17 cellular contexts compared by ENCODE assay signal in genomic region chr11:28649922-28650321, GRCh38.
DNase-seq lines count a peak whose midpoint lies in the region; ATAC-seq and TF ChIP-seq lines count a peak whose summit lies in the region.
"Had no signal": no experiment of that assay in that cellular context is flagged by ENCODE, and none has a peak within 500 bp of the region (broad histone marks: within the 10 kb centered on the region; RNA-seq: fewer than 3 reads in every experiment).

No MANE protein-coding gene starts in this region.

- no peak for TF ChIP-seq POLR2A in spleen (IDR thresholded peaks at IDR 0.05)

- H3K9me3 ChIP-seq in mammary epithelial cell (replicated peaks; ENCODE audit: insufficient read depth, low read length) (peaks cover 4% of the 10 kb centered on the region), spleen (peaks cover 0 to 14% (median 5%) of the 10 kb centered on the region in 8 donors)

- in situ Hi-C loops in mammary epithelial cell (cut with MboI; ENCODE audit: low sequenced_read_pairs in 2 of 2), result no loop called here

- H3K27me3 ChIP-seq in mammary epithelial cell (ENCODE audit: insufficient read depth, low read length), result no peaks in the 10 kb centered on the region
- no peaks in the 10 kb centered on the region for H3K27me3 ChIP-seq in foreskin keratinocyte
- no peaks in the 10 kb centered on the region for H3K27me3 ChIP-seq in spleen (replicated peaks in 1 of 7)

- intact Hi-C loops in mammary epithelial cell (cut with micrococcal nuclease) (no loop called here), spleen (cut with DNase I; ENCODE audit: low total_unique reads) (no loop called here)

- H3K79me2 ChIP-seq in mammary epithelial cell (ENCODE audit: insufficient read depth, low read length), result no peaks in the 10 kb centered on the region

- WGBS in mammary epithelial cell (ENCODE audit: low coverage, missing lambda C conversion rate), result 32% methylated on average over 5 of the region's 5 CpGs
- WGBS in spleen, 5 donors, result 77 to 88% (median 80%) methylated on average over 5 of the region's 5 CpGs

- ATAC-seq in foreskin keratinocyte (peak; percentile 24), GM18520 (IDR thresholded peaks at IDR 0.05; ENCODE audit: unreplicated experiment) (no peak), HG03354 (IDR thresholded peaks at IDR 0.05; ENCODE audit: poor library complexity, severe bottlenecking, unreplicated experiment) (no peak)

- CTCF ChIA-PET in mammary epithelial cell (lab: Charles Lee; ENCODE audit: low non-redundant PET), result no interaction called here

- BruUV-seq in mammary epithelial cell (replicated peaks; lab: Mats Ljungman, UMichigan), result no TSS peak

- no peak overlapping the region for H3K4me2 ChIP-seq in mammary epithelial cell (ENCODE audit: insufficient read depth, low read depth, low read length)
- H3K4me2 ChIP-seq: SK-N-SH had no signal

- no peaks in the 10 kb centered on the region for H3K4me1 ChIP-seq in mammary epithelial cell (ENCODE audit: insufficient read depth, low read length)
- H3K4me1 ChIP-seq in foreskin keratinocyte, result no peaks in the 10 kb centered on the region
- no peaks in the 10 kb centered on the region for H3K4me1 ChIP-seq in spleen

- DNase-seq in Daoy (ENCODE audit: low read depth) (peak; percentile 27), HT1080 (ENCODE audit: low read depth) (peak; percentile 9), mammary epithelial cell (peak; percentile 10), foreskin keratinocyte (no peak), spleen (no peak)
- no peak for DNase-seq in activated CD4-positive, alpha-beta T cell treated with anti-CD3 and anti-CD28 coated beads, Interleukin-2, amount 50 U/mL, for 1 hour
- DNase-seq: COR-L47, H7, NCI-H146, NCI-H2107, NCI-H2227 treated with DMSO at 0.1 percent for 48 hours, NCI-H524, Right ventricle myocardium superior, SK-N-SH had no signal

- H3K4me3 ChIP-seq in mammary epithelial cell (replicated peaks in 1 of 3; ENCODE audit: insufficient read depth in 1 of 3, low read depth in 2 of 3, low read length in 3 of 3), result no peak overlapping the region
- H3K4me3 ChIP-seq in spleen, result no peak overlapping the region

- no peak overlapping the region for H2AFZ ChIP-seq in mammary epithelial cell (ENCODE audit: low read depth, low read length)

- dilution Hi-C loops in mammary epithelial cell (cut with HindIII; ENCODE audit: low sequenced_read_pairs), result no loop called here

- TF ChIP-seq CTCF in mammary epithelial cell (conservative IDR thresholded peaks at IDR 0.05 in 1 of 2, IDR thresholded peaks at IDR 0.05 in 1 of 2; ENCODE audit: extremely low read depth in 1 of 2, insufficient read depth in 1 of 2, low read depth in 1 of 2, low read length in 2 of 2) (no peak), foreskin keratinocyte (conservative IDR thresholded peaks at IDR 0.05) (no peak), spleen (IDR thresholded peaks at IDR 0.05 in 8 of 11, conservative IDR thresholded peaks at IDR 0.05 in 3 of 11) (no peak)

- no peaks in the 10 kb centered on the region for H4K20me1 ChIP-seq in mammary epithelial cell (ENCODE audit: insufficient read depth, low read length)

- H3K36me3 ChIP-seq in mammary epithelial cell (ENCODE audit: insufficient read depth, low read length) (no peaks in the 10 kb centered on the region), spleen (no peaks in the 10 kb centered on the region)

- H3K27ac ChIP-seq in mammary epithelial cell (ENCODE audit: insufficient read depth, low read depth, low read length), result no peak overlapping the region
- H3K27ac ChIP-seq in foreskin keratinocyte, result no peak overlapping the region
- H3K27ac ChIP-seq in spleen, result no peak overlapping the region
- H3K27ac ChIP-seq: C4-2B had no signal

- no peak overlapping the region for H3K9ac ChIP-seq in mammary epithelial cell (ENCODE audit: insufficient read depth, low read length)
- H3K9ac ChIP-seq: SK-N-SH had no signal

Comparison
In these comparisons a context has a peak if more than half of its experiments do, and no peak if none do; other contexts are left out.
1. DNase-seq: peak in Daoy (single experiment), HT1080 (single experiment) and mammary epithelial cell (single experiment); none in foreskin keratinocyte (0 of 2), activated CD4-positive, alpha-beta T cell treated with anti-CD3 and anti-CD28 coated beads, Interleukin-2, amount 50 U/mL, for 1 hour (single experiment) and spleen (single experiment).